Comparison of ENCODE assay signal across 9 cellular contexts in the genomic region with DNA sequence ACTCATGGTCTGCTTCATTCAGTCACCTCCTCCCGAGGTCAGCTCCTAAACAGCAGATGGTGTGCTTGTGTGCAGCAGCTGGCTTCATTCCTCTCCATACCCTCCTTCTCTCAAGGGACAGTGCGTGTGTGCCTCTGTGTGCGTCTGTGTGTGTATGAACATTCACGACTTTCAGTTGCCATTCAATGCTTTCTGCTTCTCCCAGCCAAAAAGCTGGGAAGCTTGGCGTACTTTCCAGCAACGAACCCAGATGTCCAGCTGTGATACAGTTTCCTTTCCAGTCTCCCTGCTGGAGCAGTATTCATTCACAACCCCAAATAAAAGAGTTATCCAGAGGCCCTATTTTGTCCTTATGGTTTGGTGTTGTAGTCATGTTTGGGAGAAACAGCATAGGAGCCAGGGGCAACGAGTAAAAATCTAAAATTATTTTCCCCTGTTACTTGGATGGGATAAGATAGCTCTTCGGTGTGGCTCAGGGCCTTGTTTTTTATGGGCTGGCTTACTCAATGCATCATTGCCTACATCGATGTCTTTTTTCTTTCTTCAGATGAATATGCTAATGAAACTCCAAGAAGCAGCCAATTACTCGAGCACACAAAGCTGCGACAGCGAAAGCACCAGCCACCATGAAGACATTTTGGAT.
DNase-seq lines count a peak whose midpoint lies in the region; ATAC-seq, FAIRE-seq and TF ChIP-seq lines count a peak whose summit lies in the region.
"Had no signal": no experiment of that assay in that cellular context is flagged by ENCODE, and none has a peak within 500 bp of the region (broad histone marks: within the 10 kb centered on the region; RNA-seq: fewer than 3 reads in every experiment).

No MANE protein-coding gene starts in this region.

- H3K36me3 Mint-ChIP-seq in brain, result peaks cover 24% of the 10 kb centered on the region
- peaks cover 12% of the 10 kb centered on the region for H3K36me3 Mint-ChIP-seq in nephron (ENCODE audit: low read depth)

- peak overlapping the region; percentile 62 to 94 (median 93) for H3K27ac Mint-ChIP-seq in brain
- H3K27ac Mint-ChIP-seq in nephron, result peak overlapping the region; percentile 49 to 79 (median 78)
- H3K27ac Mint-ChIP-seq: activated naive CD8-positive, alpha-beta T cell treated with anti-CD3 and anti-CD28 coated beads, Interleukin-2, amount 50 U/mL, for 24 hours had no signal

- no peak for ATAC-seq in GM19397 (IDR thresholded peaks at IDR 0.05; ENCODE audit: unreplicated experiment)
- ATAC-seq: activated naive CD8-positive, alpha-beta T cell treated with anti-CD3 and anti-CD28 coated beads, Interleukin-2, amount 50 U/mL, for 24 hours had no signal

- H3K4me3 Mint-ChIP-seq in brain, result peak overlapping the region; percentile 12 to 74 (median 47)
- H3K4me3 Mint-ChIP-seq in nephron, result no peak overlapping the region
- H3K4me3 Mint-ChIP-seq: activated naive CD8-positive, alpha-beta T cell treated with anti-CD3 and anti-CD28 coated beads, Interleukin-2, amount 50 U/mL, for 24 hours had no signal

- H3K27me3 Mint-ChIP-seq in brain (no peaks in the 10 kb centered on the region), nephron (ENCODE audit: low read depth) (no peaks in the 10 kb centered on the region)
- H3K27me3 Mint-ChIP-seq: activated naive CD8-positive, alpha-beta T cell treated with anti-CD3 and anti-CD28 coated beads, Interleukin-2, amount 50 U/mL, for 24 hours had no signal

- H3K9me3 Mint-ChIP-seq in brain (no peaks in the 10 kb centered on the region), nephron (no peaks in the 10 kb centered on the region)

- DNase-seq in D721Med (ENCODE audit: insufficient read length, low spot score) (no peak), NCI-H2107 treated with DMSO at 0.1 percent for 48 hours (lab: John Stamatoyannopoulos, UW; ENCODE audit: unreplicated experiment) (peak; percentile 93), UCSD-AML1 (lab: John Stamatoyannopoulos, UW; ENCODE audit: unreplicated experiment) (no peak), NOMO-1 treated with DMSO at 0.1 percent for 48 hours (lab: John Stamatoyannopoulos, UW; ENCODE audit: unreplicated experiment) (no peak)
- DNase-seq in stimulated activated naive CD4-positive, alpha-beta T cell (lab: John Stamatoyannopoulos, UW), result no peak
- DNase-seq: activated naive CD8-positive, alpha-beta T cell treated with anti-CD3 and anti-CD28 coated beads, Interleukin-2, amount 50 U/mL, for 24 hours had no signal

- H3K4me1 Mint-ChIP-seq in brain (peaks cover 43% of the 10 kb centered on the region), nephron (peaks cover 46% of the 10 kb centered on the region)
- H3K4me1 Mint-ChIP-seq: activated naive CD8-positive, alpha-beta T cell treated with anti-CD3 and anti-CD28 coated beads, Interleukin-2, amount 50 U/mL, for 24 hours had no signal

- no peak for TF ChIP-seq CTCF in D721Med (IDR thresholded peaks at IDR 0.05; ENCODE audit: insufficient read depth, missing control alignments)
- no peak for TF ChIP-seq CTCF in brain (conservative IDR thresholded peaks at IDR 0.05)
- no peak for TF ChIP-seq CTCF in nephron (IDR thresholded peaks at IDR 0.05; ENCODE audit: unreplicated experiment in 3 of 3)

- FAIRE-seq in D721Med (lab: Jason Lieb, UNC), result peak; percentile 81

Comparison
In these comparisons a context has a peak if more than half of its experiments do, and no peak if none do; other contexts are left out.
1. H3K4me3 Mint-ChIP-seq: peak in brain (5 of 5); none in nephron (0 of 3).